In the genomic region with DNA sequence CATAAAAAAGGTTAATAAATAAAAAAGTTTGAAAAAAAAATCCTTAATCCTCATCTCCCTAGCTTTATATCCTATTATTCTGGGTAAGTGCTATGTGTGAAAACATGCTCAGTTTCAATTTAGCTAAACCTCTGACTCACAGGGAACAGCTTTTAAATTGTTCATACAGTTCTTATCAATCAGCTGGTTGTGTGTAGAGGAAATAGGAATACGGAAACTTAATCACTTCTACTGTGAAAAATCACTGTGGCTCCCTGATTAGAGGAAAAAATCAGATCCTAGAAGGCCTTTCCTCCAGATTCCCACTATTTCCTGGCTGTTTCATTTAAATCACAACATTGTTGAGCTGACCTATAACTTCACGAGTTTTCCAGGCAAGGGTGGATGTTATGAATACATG, we compare ENCODE assay signal across 1 cellular context.
TF ChIP-seq lines count a peak whose summit lies in the region.

No MANE protein-coding gene starts in this region.

TF ChIP-seq in endothelial cell of umbilical vein, 7 proteins besides CTCF, POLR2A, EP300 and RAD21:
- TF ChIP-seq GATA2 (IDR thresholded peaks at IDR 0.05; ENCODE audit: insufficient read depth, insufficient read length, low read depth, low read length) = peak; percentile 92
- TF ChIP-seq FOS (IDR thresholded peaks at IDR 0.05; ENCODE audit: borderline replicate concordance, insufficient read depth, low read length) = peak; percentile 75
- TF ChIP-seq JUN (IDR thresholded peaks at IDR 0.05; ENCODE audit: borderline replicate concordance, insufficient read depth, insufficient read length, low read depth) = peak; percentile 20
- TF ChIP-seq EZH2 (IDR thresholded peaks at IDR 0.05; ENCODE audit: borderline replicate concordance, low read depth, low read length, severe bottlenecking) = no peak
- TF ChIP-seq POLR2AphosphoS5 (IDR thresholded peaks at IDR 0.05; ENCODE audit: insufficient read depth, low read depth, low read length) = no peak
